In genomic region chr16:48909231-48909630, GRCh38 we compare ENCODE assay signal across 20 cellular contexts.
DNase-seq lines count a peak whose midpoint lies in the region; ATAC-seq and TF ChIP-seq lines count a peak whose summit lies in the region.
"Had no signal": no experiment of that assay in that cellular context is flagged by ENCODE, and none has a peak within 500 bp of the region (broad histone marks: within the 10 kb centered on the region; RNA-seq: fewer than 3 reads in every experiment).

No MANE protein-coding gene starts in this region.

- H4K20me1 ChIP-seq in neural progenitor cell (ENCODE audit: low read depth), result peaks cover 12% of the 10 kb centered on the region
- H4K20me1 ChIP-seq: BLaER1 treated with 17β-estradiol and CSF1 and Interleukin-3, amounts not matched to agents 10 nM and 100 nM had no signal

- H3K36me3 ChIP-seq in WERI-Rb-1, result no peaks in the 10 kb centered on the region
- no peaks in the 10 kb centered on the region for H3K36me3 ChIP-seq in neural progenitor cell
- no peaks in the 10 kb centered on the region for H3K36me3 ChIP-seq in adrenal gland (replicated peaks in 1 of 2)
- H3K36me3 ChIP-seq: BLaER1 treated with 17β-estradiol and CSF1 and Interleukin-3, amounts not matched to agents 10 nM and 100 nM had no signal

- no peak overlapping the region for H3K4me3 ChIP-seq in WERI-Rb-1 (ENCODE audit: low read depth, low read length)
- no peak overlapping the region for H3K4me3 ChIP-seq in neural progenitor cell
- no peak overlapping the region for H3K4me3 ChIP-seq in adrenal gland
- H3K4me3 ChIP-seq: A549; BLaER1 treated with 17β-estradiol and CSF1 and Interleukin-3, amounts not matched to agents 10 nM and 100 nM had no signal

- TF ChIP-seq CTCF in WERI-Rb-1 (IDR thresholded peaks at IDR 0.05; ENCODE audit: low read depth, low read length) (no peak), neural progenitor cell (IDR thresholded peaks at IDR 0.05) (no peak), adrenal gland (IDR thresholded peaks at IDR 0.05) (no peak)

- no peak for TF ChIP-seq POLR2A in adrenal gland (IDR thresholded peaks at IDR 0.05)

- no peak overlapping the region for H2AFZ ChIP-seq in neural progenitor cell (replicated peaks)

- H3K4me3 Mint-ChIP-seq in neural progenitor cell, result no peak overlapping the region
- H3K4me3 Mint-ChIP-seq: B cell; CD4-positive, alpha-beta T cell; CD8-positive, alpha-beta T cell had no signal

- peaks cover 7% of the 10 kb centered on the region for H3K27me3 Mint-ChIP-seq in neural progenitor cell (ENCODE audit: insufficient read depth, low read depth)
- H3K27me3 Mint-ChIP-seq: B cell had no signal

- H3K36me3 Mint-ChIP-seq in neural progenitor cell, result no peaks in the 10 kb centered on the region
- H3K36me3 Mint-ChIP-seq: CD8-positive, alpha-beta T cell had no signal

- intact Hi-C loops in adrenal gland (cut with DNase I), result no loop called here

- no peaks in the 10 kb centered on the region for H3K9me3 Mint-ChIP-seq in neural progenitor cell
- H3K9me3 Mint-ChIP-seq: CD4-positive, alpha-beta T cell had no signal

- 75 to 84% (median 78%) methylated on average over 4 to 5 of the region's 5 CpGs for WGBS in adrenal gland, 4 donors

- peaks cover 18% of the 10 kb centered on the region for H3F3A ChIP-seq in neural progenitor cell (ENCODE audit: low read depth)

- no peak for ATAC-seq in HG03108 (IDR thresholded peaks at IDR 0.05; ENCODE audit: unreplicated experiment)
- ATAC-seq: A549; CD8-positive, alpha-beta T cell had no signal

- H3K9ac ChIP-seq in neural progenitor cell, result no peak overlapping the region
- H3K9ac ChIP-seq: BLaER1 treated with 17β-estradiol and CSF1 and Interleukin-3, amounts not matched to agents 10 nM and 100 nM had no signal

- no peaks in the 10 kb centered on the region for H3K79me2 ChIP-seq in neural progenitor cell (ENCODE audit: low read depth)

- H3K4me1 Mint-ChIP-seq in neural progenitor cell, result peaks cover 66% of the 10 kb centered on the region
- H3K4me1 Mint-ChIP-seq: B cell had no signal

- H3K9me3 ChIP-seq in WERI-Rb-1 (ENCODE audit: severe bottlenecking) (no peaks in the 10 kb centered on the region), neural progenitor cell (ENCODE audit: low read depth) (no peaks in the 10 kb centered on the region), adrenal gland (replicated peaks in 1 of 3) (no peaks in the 10 kb centered on the region)
- H3K9me3 ChIP-seq: A549; BLaER1 treated with 17β-estradiol and CSF1 and Interleukin-3, amounts not matched to agents 10 nM and 100 nM; Caco-2 had no signal

- DNase-seq in DMS 273 (lab: John Stamatoyannopoulos, UW; ENCODE audit: unreplicated experiment) (peak; percentile 31), DMS 273 treated with DMSO at 0.1 percent for 48 hours (lab: John Stamatoyannopoulos, UW) (no peak), WERI-Rb-1 (peak; percentile 29), neural progenitor cell (ENCODE audit: low spot score) (no peak), ureter (ENCODE audit: low spot score) (peak; percentile 32), T-helper 1 cell (no peak), adrenal gland (no peak)
- DNase-seq: AML-193; Caco-2; Calu3; CD4-positive, alpha-beta T cell; CD8-positive, alpha-beta T cell; DMS79 treated with DMSO at 0.1 percent for 48 hours; GF-D8 had no signal

- H3K27me3 ChIP-seq in WERI-Rb-1 (ENCODE audit: insufficient read depth, low read depth, severe bottlenecking) (no peaks in the 10 kb centered on the region), neural progenitor cell (no peaks in the 10 kb centered on the region), adrenal gland (no peaks in the 10 kb centered on the region)
- H3K27me3 ChIP-seq: BLaER1 treated with 17β-estradiol and CSF1 and Interleukin-3, amounts not matched to agents 10 nM and 100 nM had no signal

- peak overlapping the region; percentile 50 for H3K27ac Mint-ChIP-seq in neural progenitor cell
- H3K27ac Mint-ChIP-seq: B cell; CD4-positive, alpha-beta T cell; CD8-positive, alpha-beta T cell had no signal

- H3K4me1 ChIP-seq in neural progenitor cell, result peaks cover 12% of the 10 kb centered on the region
- H3K4me1 ChIP-seq in adrenal gland (replicated peaks in 1 of 2), result no peaks in the 10 kb centered on the region
- H3K4me1 ChIP-seq: A549 had no signal

- no peak overlapping the region for H3K4me2 ChIP-seq in neural progenitor cell
- H3K4me2 ChIP-seq: A549; BLaER1 treated with 17β-estradiol and CSF1 and Interleukin-3, amounts not matched to agents 10 nM and 100 nM had no signal

- no peak overlapping the region for H3K27ac ChIP-seq in WERI-Rb-1
- H3K27ac ChIP-seq in neural progenitor cell, result no peak overlapping the region
- H3K27ac ChIP-seq in adrenal gland, result no peak overlapping the region
- H3K27ac ChIP-seq: 22Rv1; A549; BLaER1 treated with 17β-estradiol and CSF1 and Interleukin-3, amounts not matched to agents 10 nM and 100 nM; C4-2B had no signal

Comparison
In these comparisons a context has a peak if more than half of its experiments do, and no peak if none do; other contexts are left out.
1. DNase-seq: peak in DMS 273 (single experiment), WERI-Rb-1 (single experiment) and ureter (single experiment); none in DMS 273 treated with DMSO at 0.1 percent for 48 hours (single experiment), neural progenitor cell (single experiment), T-helper 1 cell (0 of 5) and adrenal gland (0 of 7).